19 cellular contexts compared by ENCODE assay signal in genomic region chr13:21546372-21546771, GRCh38. TPM values are rescaled to one million over a fixed set of nuclear protein-coding genes. Genes with fewer than 3 reads are reported as not detected.
DNase-seq lines count a peak whose midpoint lies in the region; ATAC-seq and TF ChIP-seq lines count a peak whose summit lies in the region.
"Had no signal": no experiment of that assay in that cellular context is flagged by ENCODE, and none has a peak within 500 bp of the region (broad histone marks: within the 10 kb centered on the region; RNA-seq: fewer than 3 reads in every experiment).

No MANE protein-coding gene starts in this region.

- no peaks in the 10 kb centered on the region for H3K27me3 ChIP-seq in neutrophil
- H3K27me3 ChIP-seq in H9 (ENCODE audit: insufficient read depth, low read length), result no peaks in the 10 kb centered on the region
- H3K27me3 ChIP-seq: spleen had no signal

- H3K27ac ChIP-seq in neutrophil (peak overlapping the region; percentile 24), H9 (ENCODE audit: insufficient read length, low read depth, low read length) (no peak overlapping the region)
- H3K27ac ChIP-seq: prostate gland, SK-N-MC, spleen had no signal

- no peak overlapping the region for H2BK120ac ChIP-seq in H9 (ENCODE audit: low read depth, low read length, poor library complexity, severe bottlenecking)

- ATAC-seq in esophagus mucosa (peak; percentile 32), HG02642 (IDR thresholded peaks at IDR 0.05; ENCODE audit: poor library complexity, unreplicated experiment) (no peak)
- ATAC-seq: activated naive CD4-positive, alpha-beta T cell treated with anti-CD3 and anti-CD28 coated beads, Interleukin-2, amount 50 U/mL, for 72 hours; activated T-cell treated with anti-CD3 and anti-CD28 coated beads, Interleukin-2, amount 50 U/mL, for 4 hours; GM12878; stimulated activated naive B cell treated with anti-CD40 and anti-IgM and Interleukin-4, amounts not matched to agents 10 μg/mL and 1 μg/mL and 100 μg/mL, for 72 hours had no signal

- H3K9me3 ChIP-seq in neutrophil (no peaks in the 10 kb centered on the region), H9 (ENCODE audit: control insufficient read depth, low read depth, low read length) (no peaks in the 10 kb centered on the region)
- H3K9me3 ChIP-seq: prostate gland, spleen had no signal

- no peaks in the 10 kb centered on the region for H3K9me3 Mint-ChIP-seq in activated CD4-positive, alpha-beta T cell treated with anti-CD3 and anti-CD28 coated beads, Interleukin-2, amount 10 ng/mL, durations not matched to agents 7 days and 5 days
- peaks cover 0 to 3% of the 10 kb centered on the region in 2 experiments; a peak in 1 of 5 replicates for H3K9me3 Mint-ChIP-seq in H9
- H3K9me3 Mint-ChIP-seq: activated CD4-positive, alpha-beta memory T cell treated with anti-CD3 and anti-CD28 coated beads for 36 hours; activated naive CD4-positive, alpha-beta T cell treated with anti-CD3 and anti-CD28 coated beads, Interleukin-2, amount 50 U/mL, for 72 hours; activated T-cell treated with anti-CD3 and anti-CD28 coated beads, Interleukin-2, amount 50 U/mL, for 4 hours; stimulated activated naive B cell treated with anti-CD40 and anti-IgM and Interleukin-4, amounts not matched to agents 10 μg/mL and 1 μg/mL and 100 μg/mL, for 72 hours had no signal

- TF ChIP-seq CTCF in neutrophil (IDR thresholded peaks at IDR 0.05) (no peak), H9 (conservative IDR thresholded peaks at IDR 0.05) (no peak)

- peaks cover 8 to 11% of the 10 kb centered on the region in 2 experiments for H3K4me1 ChIP-seq in neutrophil (ENCODE audit: control insufficient read depth in 1 of 2, insufficient read depth in 1 of 2, low read depth in 1 of 2, low read length in 1 of 2)
- no peaks in the 10 kb centered on the region for H3K4me1 ChIP-seq in H9 (ENCODE audit: insufficient read depth, low read length)
- H3K4me1 ChIP-seq: prostate gland had no signal

- no peak overlapping the region for H2AK5ac ChIP-seq in H9 (ENCODE audit: insufficient read length, low read length)

- H3K4ac ChIP-seq in H9 (ENCODE audit: low read depth, low read length), result no peak overlapping the region

- H3K36me3 ChIP-seq in neutrophil, result no peaks in the 10 kb centered on the region
- H3K36me3 ChIP-seq: prostate gland had no signal

- H3K4me1 Mint-ChIP-seq in activated CD4-positive, alpha-beta T cell treated with anti-CD3 and anti-CD28 coated beads, Interleukin-2, amount 10 ng/mL, durations not matched to agents 7 days and 5 days, result peaks cover 4% of the 10 kb centered on the region
- peaks cover 9% of the 10 kb centered on the region in 2 experiments for H3K4me1 Mint-ChIP-seq in H9

- CTCF ChIA-PET in activated CD4-positive, alpha-beta T cell treated with anti-CD3 and anti-CD28 coated beads, Interleukin-2, amount 10 ng/mL, durations not matched to agents 7 days and 5 days (lab: Charles Lee), result no interaction called here

- peaks cover 16% of the 10 kb centered on the region for H3K36me3 Mint-ChIP-seq in activated CD4-positive, alpha-beta T cell treated with anti-CD3 and anti-CD28 coated beads, Interleukin-2, amount 10 ng/mL, durations not matched to agents 7 days and 5 days (ENCODE audit: low read depth)
- H3K36me3 Mint-ChIP-seq in H9 (ENCODE audit: insufficient read depth in 1 of 3, low read depth in 3 of 3), result peaks cover 0 to 10% (median 4%) of the 10 kb centered on the region in 3 experiments; a peak in 4 of 7 replicates
- H3K36me3 Mint-ChIP-seq: activated naive CD4-positive, alpha-beta T cell treated with anti-CD3 and anti-CD28 coated beads, Interleukin-2, amount 50 U/mL, for 72 hours had no signal

- no peak overlapping the region for H2BK12ac ChIP-seq in H9 (ENCODE audit: insufficient read length, low read depth, low read length)

- no peaks in the 10 kb centered on the region for H4K20me1 ChIP-seq in H9 (ENCODE audit: control insufficient read depth, insufficient read depth, insufficient read length)

- no peak overlapping the region for H3K4me3 ChIP-seq in neutrophil (ENCODE audit: low read depth in 1 of 2, low read length in 1 of 2)
- H3K4me3 ChIP-seq: GM12878, prostate gland, SK-N-MC, spleen had no signal

- no peak overlapping the region for H3K4me2 ChIP-seq in H9 (ENCODE audit: insufficient read depth, insufficient read length, low read length)

- WGBS in H9 (ENCODE audit: extremely low coverage, insufficient read length, low lambda C conversion rate), result no CpG with 5 or more reads among the region's 1 CpG

- H3K23ac ChIP-seq in H9 (ENCODE audit: insufficient read length, low read depth, low read length), result no peak overlapping the region

- peak; percentile 29 for DNase-seq in GM03348 (ENCODE audit: low spot score)
- peak; percentile 38 to 70 for DNase-seq in NCI-H524 (lab: John Stamatoyannopoulos, UW)
- DNase-seq in activated CD4-positive, alpha-beta T cell treated with anti-CD3 and anti-CD28 coated beads, Interleukin-2, amount 10 ng/mL, durations not matched to agents 7 days and 5 days, result no peak
- DNase-seq in H9, result no peak
- DNase-seq: activated CD4-positive, alpha-beta memory T cell treated with anti-CD3 and anti-CD28 coated beads for 36 hours; activated T-cell treated with anti-CD3 and anti-CD28 coated beads, Interleukin-2, amount 50 U/mL, for 4 hours; IMR-90; NCI-H1417; OCI-M1; spleen; stimulated activated naive B cell treated with anti-CD40 and anti-IgM and Interleukin-4, amounts not matched to agents 10 μg/mL and 1 μg/mL and 100 μg/mL, for 72 hours; trophoblast cell had no signal

- no peak overlapping the region for H2BK20ac ChIP-seq in H9 (ENCODE audit: low read depth, low read length, poor library complexity, severe bottlenecking)

- H3K18ac ChIP-seq in H9 (ENCODE audit: insufficient read length, low read depth, low read length), result no peak overlapping the region

- no peaks in the 10 kb centered on the region for H3K79me2 ChIP-seq in H9 (ENCODE audit: insufficient read depth, low read length)

- H3K9ac ChIP-seq in H9 (ENCODE audit: extremely low read depth, insufficient read length, low read length), result no peak overlapping the region

- H2AFZ ChIP-seq in H9 (ENCODE audit: low read length), result no peak overlapping the region

- H4K8ac ChIP-seq in H9 (replicated peaks; ENCODE audit: insufficient read length, low read depth, low read length), result no peak overlapping the region

- no peaks in the 10 kb centered on the region for H3K79me1 ChIP-seq in H9 (ENCODE audit: insufficient read depth, low read depth, low read length, poor library complexity, severe bottlenecking)

- H3T11ph ChIP-seq in H9 (ENCODE audit: low read length), result no peak overlapping the region

- no peak overlapping the region for H3K4me3 Mint-ChIP-seq in activated CD4-positive, alpha-beta T cell treated with anti-CD3 and anti-CD28 coated beads, Interleukin-2, amount 10 ng/mL, durations not matched to agents 7 days and 5 days
- H3K4me3 Mint-ChIP-seq in H9, result no peak overlapping the region
- H3K4me3 Mint-ChIP-seq: activated CD4-positive, alpha-beta memory T cell treated with anti-CD3 and anti-CD28 coated beads for 36 hours; activated T-cell treated with anti-CD3 and anti-CD28 coated beads, Interleukin-2, amount 50 U/mL, for 4 hours; stimulated activated naive B cell treated with anti-CD40 and anti-IgM and Interleukin-4, amounts not matched to agents 10 μg/mL and 1 μg/mL and 100 μg/mL, for 72 hours had no signal

- H4K91ac ChIP-seq in H9 (ENCODE audit: insufficient read length, low read depth, low read length), result no peak overlapping the region

- POLR2A ChIA-PET in activated CD4-positive, alpha-beta T cell treated with anti-CD3 and anti-CD28 coated beads, Interleukin-2, amount 10 ng/mL, durations not matched to agents 7 days and 5 days (lab: Charles Lee), result no interaction called here

- H3K27ac Mint-ChIP-seq in activated CD4-positive, alpha-beta T cell treated with anti-CD3 and anti-CD28 coated beads, Interleukin-2, amount 10 ng/mL, durations not matched to agents 7 days and 5 days, result no peak overlapping the region
- peak overlapping the region in 1 of 3 experiments; percentile 56; a peak in 1 of 7 replicates for H3K27ac Mint-ChIP-seq in H9
- H3K27ac Mint-ChIP-seq: activated CD4-positive, alpha-beta memory T cell treated with anti-CD3 and anti-CD28 coated beads for 36 hours; activated naive CD4-positive, alpha-beta T cell treated with anti-CD3 and anti-CD28 coated beads, Interleukin-2, amount 50 U/mL, for 72 hours; stimulated activated naive B cell treated with anti-CD40 and anti-IgM and Interleukin-4, amounts not matched to agents 10 μg/mL and 1 μg/mL and 100 μg/mL, for 72 hours had no signal

- H3K14ac ChIP-seq in H9 (ENCODE audit: insufficient read depth, low read length), result no peak overlapping the region

- no peaks in the 10 kb centered on the region for H3K27me3 Mint-ChIP-seq in activated CD4-positive, alpha-beta T cell treated with anti-CD3 and anti-CD28 coated beads, Interleukin-2, amount 10 ng/mL, durations not matched to agents 7 days and 5 days
- H3K27me3 Mint-ChIP-seq in H9 (ENCODE audit: low read depth), result no peaks in the 10 kb centered on the region
- H3K27me3 Mint-ChIP-seq: activated CD4-positive, alpha-beta memory T cell treated with anti-CD3 and anti-CD28 coated beads for 36 hours; stimulated activated naive B cell treated with anti-CD40 and anti-IgM and Interleukin-4, amounts not matched to agents 10 μg/mL and 1 μg/mL and 100 μg/mL, for 72 hours had no signal

- H3K23me2 ChIP-seq in H9 (ENCODE audit: insufficient read length, low read depth, low read length, poor library complexity, severe bottlenecking), result no peaks in the 10 kb centered on the region

- H2BK5ac ChIP-seq in H9 (ENCODE audit: insufficient read length, low read length), result no peak overlapping the region

- H3K56ac ChIP-seq in H9 (ENCODE audit: insufficient read length, low read depth, low read length), result no peak overlapping the region

- no peak overlapping the region for H4K5ac ChIP-seq in H9 (ENCODE audit: insufficient read length, low read depth, low read length)

- no peak overlapping the region for H2BK15ac ChIP-seq in H9 (ENCODE audit: low read depth, low read length)

RNA-seq across cellular contexts. Expression of gene MICU2, which starts 57.6 kb away (rescaled TPM):
- 20.4 TPM for total RNA-seq in esophagus mucosa
- total RNA-seq in activated CD4-positive, alpha-beta T cell treated with anti-CD3 and anti-CD28 coated beads, Interleukin-2, amount 10 ng/mL, durations not matched to agents 7 days and 5 days, result 10 to 100 TPM; 32.0 to 33.9 TPM
- total RNA-seq in H9 (2021), result 38.2 and 38.4 TPM in 2 replicates

Comparison
In these comparisons a context has a peak if more than half of its experiments do, and no peak if none do; other contexts are left out.
1. DNase-seq: peak in GM03348 (single experiment) and NCI-H524 (2 of 2); none in activated CD4-positive, alpha-beta T cell treated with anti-CD3 and anti-CD28 coated beads, Interleukin-2, amount 10 ng/mL, durations not matched to agents 7 days and 5 days (single experiment) and H9 (single experiment).